In the genomic region with DNA sequence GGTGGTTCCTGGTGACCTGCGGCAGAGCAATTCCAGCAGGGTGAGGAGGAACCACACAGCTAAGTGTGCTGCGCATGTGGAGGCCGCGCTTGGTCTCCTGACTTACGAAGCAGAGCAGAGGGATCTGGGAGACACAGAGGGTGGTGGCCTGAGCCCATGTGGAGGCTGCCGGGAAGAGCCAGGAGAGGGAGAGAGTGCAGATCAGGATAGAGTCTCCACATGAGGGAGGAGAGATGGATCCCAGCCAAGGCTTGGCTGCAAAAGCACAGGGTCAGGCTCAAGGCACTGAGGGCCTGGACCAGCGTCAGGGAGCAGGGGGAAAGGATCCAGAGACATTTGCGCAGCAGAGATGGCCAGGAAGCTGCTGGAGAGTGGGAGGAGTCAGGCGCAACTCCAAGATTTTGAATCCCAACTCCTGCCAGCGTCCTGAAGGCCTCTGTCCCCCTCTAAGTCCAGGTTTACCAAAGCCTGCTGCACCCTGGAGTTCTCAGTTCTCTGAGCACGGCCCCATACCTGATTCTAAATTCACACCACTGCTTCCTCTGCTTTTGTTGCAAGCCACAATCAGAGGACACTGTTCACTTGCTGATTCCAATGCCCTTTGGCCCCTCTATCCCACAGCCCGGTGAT, we compare ENCODE assay signal across 9 cellular contexts. TPM values are rescaled to one million over a fixed set of nuclear protein-coding genes. Genes with fewer than 3 reads are reported as not detected.
DNase-seq lines count a peak whose midpoint lies in the region; ATAC-seq and TF ChIP-seq lines count a peak whose summit lies in the region.
"Had no signal": no experiment of that assay in that cellular context is flagged by ENCODE, and none has a peak within 500 bp of the region (broad histone marks: within the 10 kb centered on the region; RNA-seq: fewer than 3 reads in every experiment).

No MANE protein-coding gene starts in this region.

- TF ChIP-seq CTCF in HEK293 (tag by site-specific recombination; IDR thresholded peaks at IDR 0.05) (no peak; the same call in 1 of the 2 replicates), choroid plexus epithelial cell (conservative IDR thresholded peaks at IDR 0.05; ENCODE audit: low read depth, low read length) (no peak), GM10266 (IDR thresholded peaks at IDR 0.05; ENCODE audit: control insufficient read depth, insufficient read depth, low read depth, missing control alignments) (no peak)

- DNase-seq in choroid plexus epithelial cell (ENCODE audit: low read depth) (peak; percentile 55), left lobe of liver (ENCODE audit: low spot score) (peak; percentile 93), stromal cell of bone marrow (ENCODE audit: low read depth) (peak; percentile 72), NCI-H524 treated with DMSO at 0.1 percent for 48 hours (lab: John Stamatoyannopoulos, UW) (no peak), GM10266 (ENCODE audit: extremely low spot score) (no peak)
- DNase-seq: activated CD4-positive, alpha-beta memory T cell treated with anti-CD3 and anti-CD28 coated beads, Interleukin-2, amount 10 ng/mL, durations not matched to agents 7 days and 5 days had no signal

- H3K4me1 ChIP-seq in HEK293 (ENCODE audit: control insufficient read depth, insufficient read depth, low read length): no peaks in the 10 kb centered on the region

- peak; percentile 95 for ATAC-seq in left lobe of liver
- ATAC-seq in GM18517 (IDR thresholded peaks at IDR 0.05; ENCODE audit: unreplicated experiment): no peak
- no peak for ATAC-seq in HG03354 (IDR thresholded peaks at IDR 0.05; ENCODE audit: poor library complexity, severe bottlenecking, unreplicated experiment)

- H3K36me3 ChIP-seq in HEK293 (ENCODE audit: control insufficient read depth in 2 of 2, insufficient read depth in 1 of 2, low read length in 2 of 2): no peaks in the 10 kb centered on the region

- no peaks in the 10 kb centered on the region for H3K9me3 ChIP-seq in HEK293 (ENCODE audit: control insufficient read depth, insufficient read depth, low read depth, low read length)

- POLR2A ChIA-PET in HEK293 (lab: Yijun Ruan, JAX): no interaction called here

- H3K4me3 ChIP-seq in HEK293 (ENCODE audit: low read depth, low read length): no peak overlapping the region
- H3K4me3 ChIP-seq in choroid plexus epithelial cell (ENCODE audit: low read depth, low read length): no peak overlapping the region

- CTCF ChIA-PET in HEK293 (lab: Yijun Ruan, JAX): interaction anchor here (1.1 to 2.4 kb wide), 2 partner anchors 16 to 30 kb away, joined by 3 to 18 read pairs; no protein-coding TSS in a partner anchor

- H3K27ac ChIP-seq in HEK293 (ENCODE audit: extremely low read depth, low read depth, low read length): no peak overlapping the region

TF ChIP-seq in HEK293, 187 proteins besides CTCF, POLR2A, EP300 and RAD21:
- TF ChIP-seq, protein P1, sequence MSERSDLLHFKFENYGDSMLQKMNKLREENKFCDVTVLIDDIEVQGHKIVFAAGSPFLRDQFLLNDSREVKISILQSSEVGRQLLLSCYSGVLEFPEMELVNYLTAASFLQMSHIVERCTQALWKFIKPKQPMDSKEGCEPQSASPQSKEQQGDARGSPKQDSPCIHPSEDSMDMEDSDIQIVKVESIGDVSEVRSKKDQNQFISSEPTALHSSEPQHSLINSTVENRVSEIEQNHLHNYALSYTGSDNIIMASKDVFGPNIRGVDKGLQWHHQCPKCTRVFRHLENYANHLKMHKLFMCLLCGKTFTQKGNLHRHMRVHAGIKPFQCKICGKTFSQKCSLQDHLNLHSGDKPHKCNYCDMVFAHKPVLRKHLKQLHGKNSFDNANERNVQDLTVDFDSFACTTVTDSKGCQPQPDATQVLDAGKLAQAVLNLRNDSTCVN (tag by site-specific recombination; optimal IDR thresholded peaks at IDR 0.05): no peak
- TF ChIP-seq ZNF610 (tag by site-specific recombination; IDR thresholded peaks at IDR 0.05; ENCODE audit: borderline replicate concordance) (no peak), KLF9 (tag by site-specific recombination; IDR thresholded peaks at IDR 0.05; ENCODE audit: low read depth) (no peak), ZNF600 (tag by site-specific recombination; IDR thresholded peaks at IDR 0.05) (peak; percentile 48; the same call in 1 of the 2 replicates), ZNF629 (tag by site-specific recombination; IDR thresholded peaks at IDR 0.05) (no peak), ZNF335 (tag by site-specific recombination; conservative IDR thresholded peaks at IDR 0.05) (no peak), ZNF341 (tag by site-specific recombination; IDR thresholded peaks at IDR 0.05; ENCODE audit: low read depth) (peak; percentile 86), ZFHX2 (tag by site-specific recombination; conservative IDR thresholded peaks at IDR 0.05) (no peak), FEZF1 (tag by site-specific recombination; IDR thresholded peaks at IDR 0.05) (0 out of 2 replicates have a peak, but pooled peaks have one; percentile 14), ZBTB17 (tag by site-specific recombination; IDR thresholded peaks at IDR 0.05) (peak; percentile 94)
- TF ChIP-seq, protein P2, sequence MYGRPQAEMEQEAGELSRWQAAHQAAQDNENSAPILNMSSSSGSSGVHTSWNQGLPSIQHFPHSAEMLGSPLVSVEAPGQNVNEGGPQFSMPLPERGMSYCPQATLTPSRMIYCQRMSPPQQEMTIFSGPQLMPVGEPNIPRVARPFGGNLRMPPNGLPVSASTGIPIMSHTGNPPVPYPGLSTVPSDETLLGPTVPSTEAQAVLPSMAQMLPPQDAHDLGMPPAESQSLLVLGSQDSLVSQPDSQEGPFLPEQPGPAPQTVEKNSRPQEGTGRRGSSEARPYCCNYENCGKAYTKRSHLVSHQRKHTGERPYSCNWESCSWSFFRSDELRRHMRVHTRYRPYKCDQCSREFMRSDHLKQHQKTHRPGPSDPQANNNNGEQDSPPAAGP (tag by site-specific recombination; IDR thresholded peaks at IDR 0.05): no peak
- TF ChIP-seq, protein P3, sequence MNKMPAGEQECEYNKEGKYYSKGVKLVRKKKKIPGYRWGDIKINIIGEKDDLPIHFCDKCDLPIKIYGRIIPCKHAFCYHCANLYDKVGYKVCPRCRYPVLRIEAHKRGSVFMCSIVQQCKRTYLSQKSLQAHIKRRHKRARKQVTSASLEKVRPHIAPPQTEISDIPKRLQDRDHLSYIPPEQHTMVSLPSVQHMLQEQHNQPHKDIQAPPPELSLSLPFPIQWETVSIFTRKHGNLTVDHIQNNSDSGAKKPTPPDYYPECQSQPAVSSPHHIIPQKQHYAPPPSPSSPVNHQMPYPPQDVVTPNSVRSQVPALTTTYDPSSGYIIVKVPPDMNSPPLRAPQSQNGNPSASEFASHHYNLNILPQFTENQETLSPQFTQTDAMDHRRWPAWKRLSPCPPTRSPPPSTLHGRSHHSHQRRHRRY (tag by site-specific recombination; IDR thresholded peaks at IDR 0.05): no peak

RNA-seq across cellular contexts. Expression of a gene that starts 11.3 kb away (rescaled TPM):
- 29.5 TPM for total RNA-seq in left lobe of liver

RNA-seq across cellular contexts. Expression of a gene that starts 19.1 kb away (rescaled TPM):
- total RNA-seq in left lobe of liver: 2.7 TPM

RNA-seq across cellular contexts. Expression of a gene that starts 36.3 kb away (rescaled TPM):
- 81.9 TPM for total RNA-seq in left lobe of liver

RNA-seq across cellular contexts. Expression of a gene that starts 54.3 kb away (rescaled TPM):
- total RNA-seq in left lobe of liver: 4.4 TPM

RNA-seq across cellular contexts. Expression of a gene that starts 58.7 kb away (rescaled TPM):
- 98.2 TPM for total RNA-seq in left lobe of liver

Comparison
In these comparisons a context has a peak if more than half of its experiments do, and no peak if none do; other contexts are left out.
1. DNase-seq: peak in choroid plexus epithelial cell (single experiment), left lobe of liver (single experiment) and stromal cell of bone marrow (single experiment); none in NCI-H524 treated with DMSO at 0.1 percent for 48 hours (single experiment) and GM10266 (single experiment).